ENCODE assay signal across 1 cellular context in genomic region chr15:51621917-51622268, GRCh38.
TF ChIP-seq lines count a peak whose summit lies in the region.

No MANE protein-coding gene starts in this region.

TF ChIP-seq in GM12878, 131 proteins besides CTCF, POLR2A, EP300 and RAD21 (continued from another document):
- 0 out of 2 replicates have a peak, but pooled peaks have one; percentile 43 for TF ChIP-seq BMI1 (IDR thresholded peaks at IDR 0.05; ENCODE audit: borderline replicate concordance)
- peak in 1 of 2 experiments; percentile 53; a peak in 1 of 4 replicates for TF ChIP-seq IKZF2 (IDR thresholded peaks at IDR 0.05)
- TF ChIP-seq CHD1 (IDR thresholded peaks at IDR 0.05; ENCODE audit: low read depth, low read length), result no peak
- TF ChIP-seq MTA2 (IDR thresholded peaks at IDR 0.05; ENCODE audit: low read depth), result peak; percentile 72
- peak; percentile 66; the same call in 1 of the 2 replicates for TF ChIP-seq TCF12 (IDR thresholded peaks at IDR 0.05; ENCODE audit: low read depth, low read length)
- TF ChIP-seq TCF3 (IDR thresholded peaks at IDR 0.05; ENCODE audit: borderline replicate concordance, insufficient read depth, low read depth, low read length), result peak; percentile 42; the same call in 1 of the 2 replicates
TF ChIP-seq in GM12878: peak in this region for 12.
